1 cellular context compared by ENCODE assay signal in genomic region chr7:77765906-77766800, GRCh38.
TF ChIP-seq lines count a peak whose summit lies in the region.

No MANE protein-coding gene starts in this region.

TF ChIP-seq in HepG2, 621 proteins besides CTCF, POLR2A, EP300 and RAD21:
- TF ChIP-seq AHDC1 (CRISPR knock-in tag; IDR thresholded peaks at IDR 0.05; ENCODE audit: borderline replicate concordance) (no peak), ATM (IDR thresholded peaks at IDR 0.05; ENCODE audit: borderline replicate concordance) (no peak), IKZF1 (IDR thresholded peaks at IDR 0.05) (no peak), ZNF362 (CRISPR knock-in tag; IDR thresholded peaks at IDR 0.05; ENCODE audit: borderline replicate concordance) (0 out of 2 replicates have a peak, but pooled peaks have one; percentile 15), ZNF770 (CRISPR knock-in tag; IDR thresholded peaks at IDR 0.05) (peak; percentile 78), PAXIP1 (CRISPR knock-in tag; conservative IDR thresholded peaks at IDR 0.05) (peak; percentile 47), HNF4G (IDR thresholded peaks at IDR 0.05; ENCODE audit: borderline replicate concordance, low read depth, low read length) (peak; percentile 15; the same call in 1 of the 2 replicates), HNF4G (CRISPR knock-in tag; IDR thresholded peaks at IDR 0.05; ENCODE audit: borderline replicate concordance, low read depth) (no peak), ZMYM3 (CRISPR knock-in tag; IDR thresholded peaks at IDR 0.05) (peak; percentile 51; the same call in 1 of the 2 replicates), ARID3A (IDR thresholded peaks at IDR 0.05; ENCODE audit: low read depth, low read length) (peak; percentile 71; the same call in 1 of the 2 replicates), ZNF589 (CRISPR knock-in tag; conservative IDR thresholded peaks at IDR 0.05) (no peak), RBFOX2 (IDR thresholded peaks at IDR 0.05; ENCODE audit: low read depth, low read length) (no peak), HNF1B (CRISPR knock-in tag; IDR thresholded peaks at IDR 0.05) (no peak), ZEB1 (IDR thresholded peaks at IDR 0.05; ENCODE audit: insufficient replicate concordance, low read depth) (peak; percentile 28), HNF4A (CRISPR knock-in tag; IDR thresholded peaks at IDR 0.05) (peak; percentile 18; the same call in 1 of the 2 replicates), MIXL1 (CRISPR knock-in tag; IDR thresholded peaks at IDR 0.05) (0 out of 2 replicates have a peak, but pooled peaks have one; percentile 41), HNF1A (IDR thresholded peaks at IDR 0.05; ENCODE audit: low read depth) (peak; percentile 26; the same call in 1 of the 2 replicates), HNF1A (CRISPR knock-in tag; IDR thresholded peaks at IDR 0.05; ENCODE audit: borderline replicate concordance) (0 out of 2 replicates have a peak, but pooled peaks have one; percentile 33), ZSCAN25 (CRISPR knock-in tag; IDR thresholded peaks at IDR 0.05) (no peak)
